In genomic region chr10:102647433-102648268, GRCh38 we compare ENCODE assay signal across 8 cellular contexts. TPM values are rescaled to one million over a fixed set of nuclear protein-coding genes. Genes with fewer than 3 reads are reported as not detected.
DNase-seq lines count a peak whose midpoint lies in the region; ATAC-seq, FAIRE-seq and TF ChIP-seq lines count a peak whose summit lies in the region.

No MANE protein-coding gene starts in this region.

- no peaks in the 10 kb centered on the region for H3K36me3 ChIP-seq in gastrocnemius medialis
- H3K36me3 ChIP-seq in mesendoderm (ENCODE audit: control insufficient read depth, insufficient read depth, low read length) = no peaks in the 10 kb centered on the region

- no peak overlapping the region for H3K4me2 ChIP-seq in mesendoderm (ENCODE audit: low read length)

- peaks cover 67% of the 10 kb centered on the region for H3K79me2 ChIP-seq in mesendoderm (ENCODE audit: control insufficient read depth, insufficient read depth, low read length)

- peaks cover 29% of the 10 kb centered on the region for H3K79me1 ChIP-seq in mesendoderm (ENCODE audit: low read length)

- DNase-seq in GM12892 (ENCODE audit: insufficient read length) (no peak), germinal center (ENCODE audit: low spot score) (peak; percentile 61), gastrocnemius medialis (no peak), mesendoderm (no peak), occipital lobe (lab: John Stamatoyannopoulos, UW) (no peak)
- no peak for DNase-seq in activated CD4-positive, alpha-beta memory T cell treated with anti-CD3 and anti-CD28 coated beads, Interleukin-2, amount 10 ng/mL, durations not matched to agents 7 days and 5 days

- H2AK5ac ChIP-seq in mesendoderm (ENCODE audit: low read length) = no peak overlapping the region

- H3K36me3 Mint-ChIP-seq in activated CD4-positive, alpha-beta memory T cell treated with anti-CD3 and anti-CD28 coated beads, Interleukin-2, amount 10 ng/mL, durations not matched to agents 7 days and 5 days (ENCODE audit: low read depth) = peaks cover 29% of the 10 kb centered on the region

- H3K4ac ChIP-seq in mesendoderm (ENCODE audit: low read depth, low read length) = no peak overlapping the region

- in situ Hi-C loops in gastrocnemius medialis (cut with MboI; ENCODE audit: low sequenced_read_pairs in 4 of 4) = no loop called here

- no peaks in the 10 kb centered on the region for H3K27me3 Mint-ChIP-seq in activated CD4-positive, alpha-beta memory T cell treated with anti-CD3 and anti-CD28 coated beads, Interleukin-2, amount 10 ng/mL, durations not matched to agents 7 days and 5 days

- H3K4me1 ChIP-seq in gastrocnemius medialis = peaks cover 53 to 60% of the 10 kb centered on the region in 2 donors
- H3K4me1 ChIP-seq in mesendoderm (ENCODE audit: control insufficient read depth, low read depth, low read length) = peaks cover 9% of the 10 kb centered on the region

- intact Hi-C loops in gastrocnemius medialis (cut with DNase I; ENCODE audit: low total_unique reads) = loop anchor here (2.0 kb wide), 1 partner anchor 65 kb away; no protein-coding TSS in a partner anchor

- H3K4me1 Mint-ChIP-seq in activated CD4-positive, alpha-beta memory T cell treated with anti-CD3 and anti-CD28 coated beads, Interleukin-2, amount 10 ng/mL, durations not matched to agents 7 days and 5 days = peaks cover 63% of the 10 kb centered on the region

- H2BK5ac ChIP-seq in mesendoderm (ENCODE audit: low read length) = no peak overlapping the region

- H3K27me3 ChIP-seq in gastrocnemius medialis (no peaks in the 10 kb centered on the region), mesendoderm (ENCODE audit: insufficient read depth, low read length, poor library complexity) (no peaks in the 10 kb centered on the region)

- no peak overlapping the region for H4K8ac ChIP-seq in mesendoderm (ENCODE audit: low read depth, low read length)

- H2BK15ac ChIP-seq in mesendoderm (replicated peaks; ENCODE audit: low read depth) = no peak overlapping the region

- no peaks in the 10 kb centered on the region for H3K9me3 ChIP-seq in gastrocnemius medialis

- POLR2A ChIA-PET in activated CD4-positive, alpha-beta memory T cell treated with anti-CD3 and anti-CD28 coated beads, Interleukin-2, amount 10 ng/mL, durations not matched to agents 7 days and 5 days (lab: Charles Lee) = interaction anchor here (1.6 to 5.0 kb wide), 8 partner anchors 12 to 146 kb away, joined by 4 to 130 read pairs (median 38); partner anchors contain the start of genes ACTR1A, ARL3, SFXN2 and SUFU

- peak overlapping the region; percentile 98 for H3K27ac Mint-ChIP-seq in activated CD4-positive, alpha-beta memory T cell treated with anti-CD3 and anti-CD28 coated beads, Interleukin-2, amount 10 ng/mL, durations not matched to agents 7 days and 5 days

- H3K18ac ChIP-seq in mesendoderm (ENCODE audit: low read length) = no peak overlapping the region

- WGBS in mesendoderm (ENCODE audit: extremely low coverage, insufficient coverage, low lambda C conversion rate) = no CpG with 5 or more reads among the region's 7 CpGs

- no peak overlapping the region for H3K56ac ChIP-seq in mesendoderm (ENCODE audit: low read length)

- TF ChIP-seq POLR2A in GM12892 (IDR thresholded peaks at IDR 0.05; ENCODE audit: low read depth, low read length) (no peak), gastrocnemius medialis (IDR thresholded peaks at IDR 0.05) (no peak)

- ATAC-seq in gastrocnemius medialis (no peak), HG03196 (IDR thresholded peaks at IDR 0.05; ENCODE audit: unreplicated experiment) (no peak), HG02763 (IDR thresholded peaks at IDR 0.05; ENCODE audit: unreplicated experiment) (no peak)

- peak overlapping the region; percentile 62 to 90 (median 80) for H3K4me3 ChIP-seq in gastrocnemius medialis
- no peak overlapping the region for H3K4me3 ChIP-seq in mesendoderm (ENCODE audit: low read length)

- CTCF ChIA-PET in activated CD4-positive, alpha-beta memory T cell treated with anti-CD3 and anti-CD28 coated beads, Interleukin-2, amount 10 ng/mL, durations not matched to agents 7 days and 5 days (lab: Charles Lee) = interaction anchor here (3.7 to 3.8 kb wide), 2 partner anchors 14 to 23 kb away, joined by 20 to 22 read pairs; no protein-coding TSS in a partner anchor

- H4K5ac ChIP-seq in mesendoderm (ENCODE audit: low read length) = no peak overlapping the region

- H3K9ac ChIP-seq in mesendoderm (ENCODE audit: low read length) = no peak overlapping the region

- H3K27ac ChIP-seq in gastrocnemius medialis (peak overlapping the region; percentile 99 to 100 (median 100)), mesendoderm (ENCODE audit: low read depth, low read length) (no peak overlapping the region)

- no peak overlapping the region for H2BK120ac ChIP-seq in mesendoderm (ENCODE audit: low read depth, low read length)

- no peak for TF ChIP-seq CTCF in gastrocnemius medialis (IDR thresholded peaks at IDR 0.05 in 4 of 5, conservative IDR thresholded peaks at IDR 0.05 in 1 of 5)

- H3K9me3 Mint-ChIP-seq in activated CD4-positive, alpha-beta memory T cell treated with anti-CD3 and anti-CD28 coated beads, Interleukin-2, amount 10 ng/mL, durations not matched to agents 7 days and 5 days = no peaks in the 10 kb centered on the region

- no peak overlapping the region for H3K23ac ChIP-seq in mesendoderm (ENCODE audit: low read length)

- FAIRE-seq in GM12892 (lab: Jason Lieb, UNC) = peak; percentile 66

- H3K4me3 Mint-ChIP-seq in activated CD4-positive, alpha-beta memory T cell treated with anti-CD3 and anti-CD28 coated beads, Interleukin-2, amount 10 ng/mL, durations not matched to agents 7 days and 5 days = peak overlapping the region; percentile 90

RNA-seq across cellular contexts. Expression of gene TRIM8, which starts 3.4 kb away (rescaled TPM):
- 25.0 TPM for polyA plus RNA-seq in GM12892 (2012; ENCODE audit: missing spikeins)
- 10 to 100 TPM; 53.0 to 56.0 TPM for total RNA-seq in activated CD4-positive, alpha-beta memory T cell treated with anti-CD3 and anti-CD28 coated beads, Interleukin-2, amount 10 ng/mL, durations not matched to agents 7 days and 5 days
- 100 to 1,000 TPM; 113 to 222 (median 138) TPM for total RNA-seq in gastrocnemius medialis
- polyA plus RNA-seq in mesendoderm (2013, experiment 1 of 2) = 22.6 TPM
- polyA plus RNA-seq in mesendoderm (2013, experiment 2 of 2) = 23.2 TPM
- total RNA-seq in occipital lobe = 23.4 TPM
